In genomic region chr7:100469227-100470044, GRCh38 we compare ENCODE assay signal across 8 cellular contexts. TPM values are rescaled to one million over a fixed set of nuclear protein-coding genes. Genes with fewer than 3 reads are reported as not detected.
A peak's percentile ranks its signal among the peaks of the same experiment; 100 is the strongest.
DNase-seq lines count a peak whose midpoint lies in the region; ATAC-seq, FAIRE-seq and TF ChIP-seq lines count a peak whose summit lies in the region.

No MANE protein-coding gene starts in this region.

- no peaks in the 10 kb centered on the region for H4K20me1 ChIP-seq in SU-DHL-6 (ENCODE audit: low read depth, low read length)

- no peak overlapping the region for H3K4me3 ChIP-seq in SU-DHL-6 (ENCODE audit: insufficient read depth, low read length, poor library complexity, severe bottlenecking)

- DNase-seq in ACHN (peak; percentile 78), GM18507 (ENCODE audit: extremely low spot score, insufficient read length, low read depth) (peak; percentile 79), NAMALWA (ENCODE audit: low spot score) (peak; percentile 76), Right ventricle myocardium inferior (ENCODE audit: missing footprints) (peak; percentile 93), posterior vena cava (ENCODE audit: low spot score) (peak; percentile 95), urothelium cell line (ENCODE audit: low spot score) (peak; percentile 92)
- peak; percentile 77 for DNase-seq in activated naive CD8-positive, alpha-beta T cell treated with anti-CD3 and anti-CD28 coated beads for 36 hours

- no peaks in the 10 kb centered on the region for H3K27me3 ChIP-seq in SU-DHL-6 (ENCODE audit: low read length)

- H3K27ac Mint-ChIP-seq in activated naive CD8-positive, alpha-beta T cell treated with anti-CD3 and anti-CD28 coated beads for 36 hours: peak overlapping the region; percentile 54

- ATAC-seq in Right ventricle myocardium inferior: peak; percentile 73

- peaks cover 15% of the 10 kb centered on the region for H3K36me3 Mint-ChIP-seq in activated naive CD8-positive, alpha-beta T cell treated with anti-CD3 and anti-CD28 coated beads for 36 hours

- H2AFZ ChIP-seq in SU-DHL-6 (ENCODE audit: low read depth, low read length, severe bottlenecking): no peak overlapping the region

- no peaks in the 10 kb centered on the region for H3K9me3 Mint-ChIP-seq in activated naive CD8-positive, alpha-beta T cell treated with anti-CD3 and anti-CD28 coated beads for 36 hours

- no peaks in the 10 kb centered on the region for H3K36me3 ChIP-seq in SU-DHL-6 (ENCODE audit: low read length)

- H3K79me2 ChIP-seq in SU-DHL-6 (ENCODE audit: insufficient read depth, low read length): no peaks in the 10 kb centered on the region

- no peaks in the 10 kb centered on the region for H3F3A ChIP-seq in SU-DHL-6 (ENCODE audit: insufficient read depth)

- TF ChIP-seq CTCF in SU-DHL-6 (IDR thresholded peaks at IDR 0.05; ENCODE audit: insufficient read depth, low read length, poor library complexity, severe bottlenecking): peak; percentile 83

- intact Hi-C loops in Right ventricle myocardium inferior (cut with DNase I) (loop anchor here (1.0 to 5.0 kb wide), 5 partner anchors 10 to 255 kb away; partner anchors contain the start of genes GIGYF1, GNB2 and TSC22D4), posterior vena cava (cut with DNase I) (loop anchor here (2.0 to 5.0 kb wide), 3 partner anchors 93 to 253 kb away; no protein-coding TSS in a partner anchor)

- no peak overlapping the region for H3K27ac ChIP-seq in SU-DHL-6 (ENCODE audit: low read depth, low read length)

- no peaks in the 10 kb centered on the region for H3K9me3 ChIP-seq in SU-DHL-6 (ENCODE audit: insufficient read depth, low read length)

- no peaks in the 10 kb centered on the region for H3K27me3 Mint-ChIP-seq in activated naive CD8-positive, alpha-beta T cell treated with anti-CD3 and anti-CD28 coated beads for 36 hours

- no peak overlapping the region for H3K9ac ChIP-seq in SU-DHL-6 (ENCODE audit: low read length)

- no peaks in the 10 kb centered on the region for H3K9me2 ChIP-seq in SU-DHL-6 (replicated peaks; ENCODE audit: insufficient read depth, low read length)

- FAIRE-seq in GM18507 (lab: Jason Lieb, UNC) (peak; percentile 79), urothelium cell line (lab: Jason Lieb, UNC) (peak; percentile 27)

- no peak overlapping the region for H3K4me2 ChIP-seq in SU-DHL-6 (ENCODE audit: low read depth, low read length, poor library complexity, severe bottlenecking)

- in situ Hi-C loops in ACHN (cut with HindIII; ENCODE audit: low pct_ligation_motif_present, low pct_unique_long_range_greater_than_20kb, low sequenced_read_pairs): no loop called here

- no peak overlapping the region for H3K4me3 Mint-ChIP-seq in activated naive CD8-positive, alpha-beta T cell treated with anti-CD3 and anti-CD28 coated beads for 36 hours

- peaks cover 32% of the 10 kb centered on the region for H3K4me1 Mint-ChIP-seq in activated naive CD8-positive, alpha-beta T cell treated with anti-CD3 and anti-CD28 coated beads for 36 hours

RNA-seq across cellular contexts. Expression of gene SPACDR, which starts 5.4 kb away (rescaled TPM):
- total RNA-seq in activated naive CD8-positive, alpha-beta T cell treated with anti-CD3 and anti-CD28 coated beads for 36 hours: 1 to 10 TPM; 1.0 to 1.5 TPM
- total RNA-seq in Right ventricle myocardium inferior: 0.35 TPM
- total RNA-seq in posterior vena cava: under 1 TPM in 1 of 2 donors, not detected in 1; 0.62 TPM

RNA-seq across cellular contexts. Expression of gene TSC22D4, which starts 9.6 kb away (rescaled TPM):
- total RNA-seq in activated naive CD8-positive, alpha-beta T cell treated with anti-CD3 and anti-CD28 coated beads for 36 hours: 10 to 100 TPM; 81.4 to 83.7 TPM
- total RNA-seq in Right ventricle myocardium inferior: 50.3 TPM
- total RNA-seq in posterior vena cava: 10 to 100 TPM; 25.3 to 29.1 TPM

RNA-seq across cellular contexts. Expression of gene NYAP1, which starts 14.3 kb away (rescaled TPM):
- under 1 TPM; 0.29 to 0.34 TPM for total RNA-seq in activated naive CD8-positive, alpha-beta T cell treated with anti-CD3 and anti-CD28 coated beads for 36 hours
- total RNA-seq in Right ventricle myocardium inferior (0.54 TPM), posterior vena cava (1 to 10 TPM in 1 of 2 donors, under 1 TPM in 1; 0.86 to 1.4 TPM)

RNA-seq across cellular contexts. Expression of gene PPP1R35, which starts 33.1 kb away (rescaled TPM):
- 10 to 100 TPM; 45.7 to 46.4 TPM for total RNA-seq in activated naive CD8-positive, alpha-beta T cell treated with anti-CD3 and anti-CD28 coated beads for 36 hours
- total RNA-seq in Right ventricle myocardium inferior (12.4 TPM), posterior vena cava (10 to 100 TPM; 16.7 to 23.9 TPM)

RNA-seq across cellular contexts. Expression of gene MEPCE, which starts 39.8 kb away (rescaled TPM):
- 10 to 100 TPM; 60.1 to 65.4 TPM for total RNA-seq in activated naive CD8-positive, alpha-beta T cell treated with anti-CD3 and anti-CD28 coated beads for 36 hours
- total RNA-seq in Right ventricle myocardium inferior (24.9 TPM), posterior vena cava (10 to 100 TPM; 19.8 to 21.8 TPM)
